In the genomic region with DNA sequence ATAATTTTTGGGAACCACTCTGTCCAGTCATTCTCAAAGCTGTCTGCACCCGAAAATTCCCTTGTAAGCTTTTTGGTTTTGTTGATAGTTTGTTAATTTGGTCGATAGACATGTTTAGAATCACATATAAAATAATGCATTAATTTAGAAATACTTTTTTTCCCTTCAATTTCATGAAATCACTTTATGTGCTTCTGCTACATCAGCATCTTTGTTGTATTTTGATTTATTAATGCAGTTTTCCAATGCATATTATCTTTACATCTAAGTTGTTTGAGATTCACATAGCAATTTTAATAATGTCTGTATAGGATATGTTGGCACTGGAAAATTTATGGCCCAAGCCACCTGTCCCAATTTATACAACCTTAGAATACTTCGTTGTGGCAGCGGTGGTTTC, we compare ENCODE assay signal across 1 cellular context.
TF ChIP-seq lines count a peak whose summit lies in the region.

No MANE protein-coding gene starts in this region.

TF ChIP-seq in IMR-90, 13 proteins besides CTCF, POLR2A, EP300 and RAD21 (continued from another document):
- TF ChIP-seq, protein P1, sequence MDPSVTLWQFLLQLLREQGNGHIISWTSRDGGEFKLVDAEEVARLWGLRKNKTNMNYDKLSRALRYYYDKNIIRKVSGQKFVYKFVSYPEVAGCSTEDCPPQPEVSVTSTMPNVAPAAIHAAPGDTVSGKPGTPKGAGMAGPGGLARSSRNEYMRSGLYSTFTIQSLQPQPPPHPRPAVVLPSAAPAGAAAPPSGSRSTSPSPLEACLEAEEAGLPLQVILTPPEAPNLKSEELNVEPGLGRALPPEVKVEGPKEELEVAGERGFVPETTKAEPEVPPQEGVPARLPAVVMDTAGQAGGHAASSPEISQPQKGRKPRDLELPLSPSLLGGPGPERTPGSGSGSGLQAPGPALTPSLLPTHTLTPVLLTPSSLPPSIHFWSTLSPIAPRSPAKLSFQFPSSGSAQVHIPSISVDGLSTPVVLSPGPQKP (IDR thresholded peaks at IDR 0.05; ENCODE audit: borderline replicate concordance, low read depth, low read length): no peak
- TF ChIP-seq RCOR1 (IDR thresholded peaks at IDR 0.05; ENCODE audit: insufficient replicate concordance, low read length) (no peak), USF2 (IDR thresholded peaks at IDR 0.05; ENCODE audit: low read depth, low read length) (no peak)
